Comparison of ENCODE assay signal across 15 cellular contexts in genomic region chr1:174225499-174226204, GRCh38.
DNase-seq lines count a peak whose midpoint lies in the region; ATAC-seq, FAIRE-seq and TF ChIP-seq lines count a peak whose summit lies in the region.
"Had no signal": no experiment of that assay in that cellular context is flagged by ENCODE, and none has a peak within 500 bp of the region (broad histone marks: within the 10 kb centered on the region; RNA-seq: fewer than 3 reads in every experiment).

No MANE protein-coding gene starts in this region.

- H3K4me3 ChIP-seq in BE2C (ENCODE audit: low read depth, low read length), result no peak overlapping the region
- H3K4me3 ChIP-seq: breast epithelium, left ventricle myocardium inferior had no signal

- H3K9me3 Mint-ChIP-seq in activated B cell treated with CpG ODN at 0.5 μM for 24 hours, result peaks cover 5% of the 10 kb centered on the region

- H3K4me1 Mint-ChIP-seq in activated B cell treated with CpG ODN at 0.5 μM for 24 hours, result peaks cover 45% of the 10 kb centered on the region

- DNase-seq in GM12891 (ENCODE audit: insufficient read length, low spot score) (no peak), activated B cell treated with CpG ODN at 0.5 μM for 24 hours (no peak), NCI-H1930 (lab: John Stamatoyannopoulos, UW) (no peak), BE2C (no peak), cerebellum (ENCODE audit: low spot score) (no peak), OCI-M1 (lab: John Stamatoyannopoulos, UW) (no peak)
- DNase-seq: activated naive CD4-positive, alpha-beta T cell treated with anti-CD3 and anti-CD28 coated beads, Interleukin-2, amount 50 U/mL, for 16 hours; effector memory CD4-positive, alpha-beta T cell; left ventricle myocardium inferior; NCI-H1105 treated with DMSO at 0.1 percent for 48 hours; substantia nigra had no signal

- TF ChIP-seq CTCF in activated B cell treated with CpG ODN at 0.5 μM for 24 hours (IDR thresholded peaks at IDR 0.05), result no peak
- no peak for TF ChIP-seq CTCF in BE2C (IDR thresholded peaks at IDR 0.05; ENCODE audit: low read depth, low read length)

- H3K27me3 ChIP-seq in BE2C, result no peaks in the 10 kb centered on the region
- H3K27me3 ChIP-seq: breast epithelium had no signal

- peaks cover 74% of the 10 kb centered on the region for H3K36me3 Mint-ChIP-seq in activated B cell treated with CpG ODN at 0.5 μM for 24 hours (ENCODE audit: low read depth)

- no peak overlapping the region for H3K4me3 Mint-ChIP-seq in activated B cell treated with CpG ODN at 0.5 μM for 24 hours

- TF ChIP-seq POLR2A in GM12891 (IDR thresholded peaks at IDR 0.05; ENCODE audit: low read depth, low read length), result no peak

- H3K27me3 Mint-ChIP-seq in activated B cell treated with CpG ODN at 0.5 μM for 24 hours, result no peaks in the 10 kb centered on the region

- H3K9me3 ChIP-seq in BE2C, result no peaks in the 10 kb centered on the region

- H3K36me3 ChIP-seq in BE2C, result no peaks in the 10 kb centered on the region; the same call in 1 of the 2 replicates
- H3K36me3 ChIP-seq: breast epithelium had no signal

- CTCF ChIA-PET in activated B cell treated with CpG ODN at 0.5 μM for 24 hours (lab: Charles Lee), result no interaction called here

- POLR2A ChIA-PET in activated B cell treated with CpG ODN at 0.5 μM for 24 hours (lab: Charles Lee), result no interaction called here

- H3K4me1 ChIP-seq in BE2C, result no peaks in the 10 kb centered on the region
- H3K4me1 ChIP-seq: breast epithelium, left ventricle myocardium inferior had no signal

- intact Hi-C loops in activated B cell treated with CpG ODN at 0.5 μM for 24 hours (cut with micrococcal nuclease), result no loop called here

- ATAC-seq in GM19452 (IDR thresholded peaks at IDR 0.05; ENCODE audit: unreplicated experiment), result peak; percentile 75
- peak; percentile 58 for ATAC-seq in HG02938 (IDR thresholded peaks at IDR 0.05; ENCODE audit: unreplicated experiment)
- no peak for ATAC-seq in activated B cell treated with CpG ODN at 0.5 μM for 24 hours (ENCODE audit: low read depth)
- ATAC-seq: HCT116 had no signal

- FAIRE-seq in GM12891 (lab: Jason Lieb, UNC), result peak; percentile 77

- H3K27ac Mint-ChIP-seq in activated B cell treated with CpG ODN at 0.5 μM for 24 hours, result peak overlapping the region; percentile 0

TF ChIP-seq in GM12891, 5 proteins besides CTCF, POLR2A, EP300 and RAD21:
- TF ChIP-seq PAX5 (IDR thresholded peaks at IDR 0.05; ENCODE audit: insufficient read depth, low read length, severe bottlenecking), result no peak
- no peak for TF ChIP-seq POU2F2 (IDR thresholded peaks at IDR 0.05; ENCODE audit: low read depth, low read length)
- TF ChIP-seq POLR2AphosphoS5 (IDR thresholded peaks at IDR 0.05; ENCODE audit: low read depth, low read length), result no peak
